ENCODE assay signal across 9 cellular contexts in genomic region chr19:16342002-16342715, GRCh38. TPM values are rescaled to one million over a fixed set of nuclear protein-coding genes. Genes with fewer than 3 reads are reported as not detected.
DNase-seq lines count a peak whose midpoint lies in the region; ATAC-seq and TF ChIP-seq lines count a peak whose summit lies in the region.
"Had no signal": no experiment of that assay in that cellular context is flagged by ENCODE, and none has a peak within 500 bp of the region (broad histone marks: within the 10 kb centered on the region; RNA-seq: fewer than 3 reads in every experiment).

No MANE protein-coding gene starts in this region.

- TF ChIP-seq CTCF in GM12875 (IDR thresholded peaks at IDR 0.05; ENCODE audit: borderline replicate concordance, insufficient read depth, low read depth, low read length) (no peak), OCI-LY7 (conservative IDR thresholded peaks at IDR 0.05; ENCODE audit: low read length) (no peak), coronary artery (IDR thresholded peaks at IDR 0.05) (no peak), osteoblast (IDR thresholded peaks at IDR 0.05; ENCODE audit: extremely low read depth, low read depth, low read length) (no peak)

- H3K9me2 ChIP-seq in OCI-LY7 (ENCODE audit: insufficient read depth, low read length), result no peaks in the 10 kb centered on the region

- H3K4me1 ChIP-seq in OCI-LY7 (ENCODE audit: insufficient read depth, low read length, poor library complexity, severe bottlenecking) (peaks cover 42% of the 10 kb centered on the region), osteoblast (ENCODE audit: insufficient read depth, low read length) (peaks cover 42% of the 10 kb centered on the region)

- H3K4me3 ChIP-seq in GM12875 (ENCODE audit: low read depth, low read length) (peak overlapping the region; percentile 34), OCI-LY7 (ENCODE audit: low read depth, low read length, poor library complexity, severe bottlenecking) (peak overlapping the region; percentile 34), coronary artery (no peak overlapping the region), osteoblast (ENCODE audit: insufficient read depth, low read length) (no peak overlapping the region)
- H3K4me3 ChIP-seq: K562 had no signal

- H3K36me3 ChIP-seq in OCI-LY7 (ENCODE audit: insufficient read depth, low read length) (no peaks in the 10 kb centered on the region), osteoblast (ENCODE audit: insufficient read depth, low read length) (no peaks in the 10 kb centered on the region)

- H3K27me3 ChIP-seq in osteoblast (ENCODE audit: insufficient read depth, low read length), result no peaks in the 10 kb centered on the region

- H3K9me3 ChIP-seq in OCI-LY7 (ENCODE audit: low read length) (no peaks in the 10 kb centered on the region), osteoblast (ENCODE audit: low read depth, low read length) (no peaks in the 10 kb centered on the region)

- CTCF ChIA-PET in OCI-LY7 (lab: Charles Lee; ENCODE audit: unreplicated experiment), result interaction anchor here (1.1 to 1.3 kb wide), 2 partner anchors 15 to 24 kb away, joined by 3 to 5 read pairs; no protein-coding TSS in a partner anchor

- no peaks in the 10 kb centered on the region for H4K20me1 ChIP-seq in OCI-LY7 (ENCODE audit: insufficient read depth, low read length)
- no peaks in the 10 kb centered on the region for H4K20me1 ChIP-seq in osteoblast (ENCODE audit: insufficient read depth, low read length)

- intact Hi-C loops in OCI-LY7 (cut with micrococcal nuclease; ENCODE audit: unreplicated experiment), result no loop called here

- DNase-seq in OCI-LY7 (ENCODE audit: low spot score), result peak; percentile 73
- no peak for DNase-seq in coronary artery (ENCODE audit: low spot score)
- peak; percentile 65 for DNase-seq in osteoblast (ENCODE audit: insufficient read length, low spot score, missing footprints)
- no peak for DNase-seq in HCEC 1CT
- no peak for DNase-seq in NCI-H2227 (lab: John Stamatoyannopoulos, UW; ENCODE audit: unreplicated experiment)
- no peak for DNase-seq in mesenteric fat pad (ENCODE audit: low spot score)

- peak overlapping the region; percentile 80 for H3K4me2 ChIP-seq in OCI-LY7 (ENCODE audit: low read length)
- peak overlapping the region; percentile 23 for H3K4me2 ChIP-seq in osteoblast (ENCODE audit: insufficient read depth, low read length)

- BruUV-seq in OCI-LY7 (replicated peaks; lab: Mats Ljungman, UMichigan), result no TSS peak

- H3K27ac ChIP-seq in OCI-LY7 (ENCODE audit: low read depth, low read length, poor library complexity, severe bottlenecking), result peak overlapping the region; percentile 78
- H3K27ac ChIP-seq in coronary artery, result peak overlapping the region; percentile 55 to 87
- H3K27ac ChIP-seq in osteoblast (ENCODE audit: low read depth, low read length), result peak overlapping the region; percentile 63

- no peaks in the 10 kb centered on the region for H3K79me2 ChIP-seq in OCI-LY7 (ENCODE audit: insufficient read depth, low read depth, low read length)
- no peaks in the 10 kb centered on the region for H3K79me2 ChIP-seq in osteoblast (ENCODE audit: insufficient read depth, low read length)

- H2AFZ ChIP-seq in OCI-LY7 (ENCODE audit: low read length), result peak overlapping the region; percentile 70; the same call in 1 of the 2 replicates
- peak overlapping the region; percentile 57 for H2AFZ ChIP-seq in osteoblast (ENCODE audit: low read length)

- POLR2A ChIA-PET in OCI-LY7 (lab: Charles Lee), result interaction anchor here (0.5 to 1.7 kb wide), 4 partner anchors 8 to 40 kb away, joined by 3 to 11 read pairs (median 4); no protein-coding TSS in a partner anchor

- peak; percentile 54 for ATAC-seq in GM21786 (IDR thresholded peaks at IDR 0.05; ENCODE audit: unreplicated experiment)
- ATAC-seq: K562 had no signal

RNA-seq across cellular contexts. Expression of gene KLF2, which starts 17.5 kb away (rescaled TPM):
- 4.5 and 8.6 TPM in 2 replicates for total RNA-seq in OCI-LY7 (2014; rRNA removed; shearing (Covaris generic))
- total RNA-seq in OCI-LY7 (2022), result 6.2 and 8.2 TPM in 2 replicates
- 11.2 and 16.6 TPM in 2 replicates for total RNA-seq in osteoblast
- 228 TPM for total RNA-seq in mesenteric fat pad

Comparison
In these comparisons a context has a peak if more than half of its experiments do, and no peak if none do; other contexts are left out.
1. H3K4me3 ChIP-seq: peak in GM12875 (single experiment) and OCI-LY7 (single experiment); none in coronary artery (single experiment) and osteoblast (single experiment).
2. DNase-seq: peak in OCI-LY7 (single experiment) and osteoblast (single experiment); none in coronary artery (single experiment), HCEC 1CT (single experiment), NCI-H2227 (single experiment) and mesenteric fat pad (single experiment).
3. RNA of gene KLF2, which starts 17.5 kb away (total RNA-seq): 228 TPM in mesenteric fat pad (single experiment); 11.2 to 16.6 TPM in osteoblast and 4.5 to 8.6 TPM in OCI-LY7; every median in the first group is over 10 times any median in the second.
4. Peak in every context shown above with its lines, with median percentiles within 50 percentile points of each other: H3K27ac ChIP-seq.